Comparison of ENCODE assay signal across 14 cellular contexts in genomic region chr10:111079241-111079760, GRCh38. TPM values are rescaled to one million over a fixed set of nuclear protein-coding genes. Genes with fewer than 3 reads are reported as not detected.
A peak's percentile ranks its signal among the peaks of the same experiment; 100 is the strongest.
DNase-seq lines count a peak whose midpoint lies in the region; ATAC-seq and TF ChIP-seq lines count a peak whose summit lies in the region.
"Had no signal": no experiment of that assay in that cellular context is flagged by ENCODE, and none has a peak within 500 bp of the region (broad histone marks: within the 10 kb centered on the region; RNA-seq: fewer than 3 reads in every experiment).

No MANE protein-coding gene starts in this region.

- H3K4ac ChIP-seq in mesendoderm (ENCODE audit: low read depth, low read length), result no peak overlapping the region

- H3K4me1 ChIP-seq in GM23248 (ENCODE audit: insufficient read depth) (peaks cover 8% of the 10 kb centered on the region), endocrine pancreas (ENCODE audit: control insufficient read depth, insufficient read depth, low read length) (no peaks in the 10 kb centered on the region), ovary (ENCODE audit: insufficient read depth) (peaks cover 18% of the 10 kb centered on the region), mesendoderm (ENCODE audit: control insufficient read depth, low read depth, low read length) (no peaks in the 10 kb centered on the region)

- H2AK5ac ChIP-seq in mesendoderm (ENCODE audit: low read length), result no peak overlapping the region

- POLR2A ChIA-PET in CD4-positive, alpha-beta T cell (lab: Charles Lee), result no interaction called here

- peak overlapping the region; percentile 42 for H3K4me3 Mint-ChIP-seq in CD4-positive, alpha-beta T cell

- no peak for ATAC-seq in CD4-positive, alpha-beta T cell (ENCODE audit: poor library complexity)
- ATAC-seq in HG03439 (IDR thresholded peaks at IDR 0.05; ENCODE audit: unreplicated experiment), result no peak

- H4K20me1 ChIP-seq in GM23248 (ENCODE audit: insufficient read depth), result no peaks in the 10 kb centered on the region; the same call in 1 of the 2 replicates

- TF ChIP-seq CTCF in CD4-positive, alpha-beta T cell (IDR thresholded peaks at IDR 0.05), result no peak
- TF ChIP-seq CTCF in ovary (IDR thresholded peaks at IDR 0.05), result no peak

- H3K79me2 ChIP-seq in GM23248 (ENCODE audit: insufficient read depth) (no peaks in the 10 kb centered on the region), mesendoderm (ENCODE audit: control insufficient read depth, insufficient read depth, low read length) (no peaks in the 10 kb centered on the region)

- H3K4me1 Mint-ChIP-seq in CD4-positive, alpha-beta T cell (ENCODE audit: low read depth), result peaks cover 24% of the 10 kb centered on the region

- H3K79me1 ChIP-seq in mesendoderm (ENCODE audit: low read length), result no peaks in the 10 kb centered on the region

- intact Hi-C loops in CD4-positive, alpha-beta T cell (cut with DNase I, micrococcal nuclease), result loop anchor here in 1 of 2 experiments (10.0 kb wide), 1 partner anchor 354 kb away; no protein-coding TSS in a partner anchor
- intact Hi-C loops in ovary (cut with DNase I), result loop anchor here in 2 of 4 donors (5.0 to 10.0 kb wide), 8 partner anchors 106 to 518 kb away; no protein-coding TSS in a partner anchor

- peaks cover 55% of the 10 kb centered on the region for H3K27me3 Mint-ChIP-seq in CD4-positive, alpha-beta T cell

- WGBS in GM23248 (ENCODE audit: low coverage in 1 of 2, low lambda C conversion rate in 2 of 2, missing lambda C conversion rate in 2 of 2), 2 experiments, result 89 to 95% methylated on average over 18 to 28 of the region's 28 CpGs
- WGBS in ovary, 3 donors, result 58 to 72% (median 59%) methylated on average over 28 of the region's 28 CpGs
- no CpG with 5 or more reads among the region's 28 CpGs for WGBS in mesendoderm (ENCODE audit: extremely low coverage, insufficient coverage, low lambda C conversion rate)

- H2AFZ ChIP-seq in GM23248, result no peak overlapping the region

- H3K23ac ChIP-seq in mesendoderm (ENCODE audit: low read length), result no peak overlapping the region

- DNase-seq in CD4-positive, alpha-beta T cell, result no peak
- no peak for DNase-seq in GM23248
- DNase-seq in ovary, result peak in 4 of 5 donors; percentile 26 to 47 (median 36)
- no peak for DNase-seq in activated CD4-positive, CD25-positive, alpha-beta regulatory T cell treated with anti-CD3 and anti-CD28 coated beads, Interleukin-2, amount 50 U/mL, for 72 hours
- no peak for DNase-seq in stimulated activated CD4-positive, alpha-beta T cell treated with anti-CD3 and anti-CD28 coated beads, Interleukin-12 subunit alpha, Interleukin-12 subunit beta, amount 100 ng/mL, for 4 hours
- no peak for DNase-seq in mesendoderm
- DNase-seq: C1 segment of cervical spinal cord, dorsolateral prefrontal cortex, NCI-H1092 treated with DMSO at 0.1 percent for 48 hours, NCI-H2227 treated with DMSO at 0.1 percent for 48 hours had no signal

- H3K27me3 ChIP-seq in CD4-positive, alpha-beta T cell (ENCODE audit: control insufficient read depth, insufficient read depth, low read length), result peaks cover 40% of the 10 kb centered on the region
- H3K27me3 ChIP-seq in GM23248 (replicated peaks; ENCODE audit: insufficient read depth) (no peaks in the 10 kb centered on the region), endocrine pancreas (ENCODE audit: control insufficient read depth, insufficient read depth, low read length) (no peaks in the 10 kb centered on the region), ovary (no peaks in the 10 kb centered on the region), mesendoderm (ENCODE audit: insufficient read depth, low read length, poor library complexity) (peaks cover 7% of the 10 kb centered on the region)

- no peak overlapping the region for H3K27ac ChIP-seq in CD4-positive, alpha-beta T cell (ENCODE audit: low read depth, low read length)
- H3K27ac ChIP-seq in GM23248, result no peak overlapping the region
- H3K27ac ChIP-seq in ovary, result peak overlapping the region; percentile 4 to 67
- H3K27ac ChIP-seq in mesendoderm (ENCODE audit: low read depth, low read length), result no peak overlapping the region
- H3K27ac ChIP-seq: dorsolateral prefrontal cortex had no signal

- H3K9ac ChIP-seq in GM23248, result no peak overlapping the region
- peak overlapping the region; percentile 16 for H3K9ac ChIP-seq in endocrine pancreas (ENCODE audit: control insufficient read depth, insufficient read depth, low read length)
- no peak overlapping the region for H3K9ac ChIP-seq in mesendoderm (ENCODE audit: low read length)

- no peaks in the 10 kb centered on the region; the same call in 1 of the 2 replicates for H3K36me3 ChIP-seq in GM23248 (ENCODE audit: low read depth)
- H3K36me3 ChIP-seq in endocrine pancreas (ENCODE audit: control insufficient read depth, insufficient read depth, low read length), result no peaks in the 10 kb centered on the region
- no peaks in the 10 kb centered on the region for H3K36me3 ChIP-seq in ovary
- no peaks in the 10 kb centered on the region for H3K36me3 ChIP-seq in mesendoderm (ENCODE audit: control insufficient read depth, insufficient read depth, low read length)

- CTCF ChIA-PET in CD4-positive, alpha-beta T cell (lab: Charles Lee), result no interaction called here

- no peaks in the 10 kb centered on the region for H3K9me3 Mint-ChIP-seq in CD4-positive, alpha-beta T cell

- no peaks in the 10 kb centered on the region for H3K9me2 ChIP-seq in GM23248 (ENCODE audit: insufficient read depth)

- H3K18ac ChIP-seq in mesendoderm (ENCODE audit: low read length), result no peak overlapping the region

- H3K9me3 ChIP-seq in CD4-positive, alpha-beta T cell (ENCODE audit: control insufficient read depth, low read length), result no peaks in the 10 kb centered on the region
- H3K9me3 ChIP-seq in GM23248 (ENCODE audit: low read depth) (no peaks in the 10 kb centered on the region), endocrine pancreas (ENCODE audit: control insufficient read depth, low read length) (no peaks in the 10 kb centered on the region), ovary (no peaks in the 10 kb centered on the region)

- H2BK5ac ChIP-seq in mesendoderm (ENCODE audit: low read length), result no peak overlapping the region

- H3K56ac ChIP-seq in mesendoderm (ENCODE audit: low read length), result no peak overlapping the region

- H3K4me2 ChIP-seq in GM23248 (ENCODE audit: unreplicated experiment), result peak overlapping the region; percentile 13
- H3K4me2 ChIP-seq in mesendoderm (ENCODE audit: low read length), result no peak overlapping the region

- TF ChIP-seq EP300 in ovary (IDR thresholded peaks at IDR 0.05), result no peak

- no peaks in the 10 kb centered on the region for H3F3A ChIP-seq in GM23248 (ENCODE audit: insufficient read depth)

- H2BK15ac ChIP-seq in mesendoderm (replicated peaks; ENCODE audit: low read depth), result no peak overlapping the region

- no peak overlapping the region for H2BK120ac ChIP-seq in mesendoderm (ENCODE audit: low read depth, low read length)

- H3K4me3 ChIP-seq in GM23248 (peak overlapping the region; percentile 80), endocrine pancreas (ENCODE audit: control insufficient read depth, insufficient read depth, low read length) (no peak overlapping the region), ovary (no peak overlapping the region), mesendoderm (ENCODE audit: low read length) (no peak overlapping the region)

- in situ Hi-C loops in GM23248 (cut with MboI), result loop anchor here (10.0 kb wide), 1 partner anchor 776 kb away; no protein-coding TSS in a partner anchor

- no peak overlapping the region for H4K5ac ChIP-seq in mesendoderm (ENCODE audit: low read length)

- no peak overlapping the region for H3K27ac Mint-ChIP-seq in CD4-positive, alpha-beta T cell
- H3K27ac Mint-ChIP-seq: IgD-negative memory B cell had no signal

- H3K36me3 Mint-ChIP-seq in CD4-positive, alpha-beta T cell (ENCODE audit: low read depth), result no peaks in the 10 kb centered on the region

- H4K8ac ChIP-seq in mesendoderm (ENCODE audit: low read depth, low read length), result no peak overlapping the region

- TF ChIP-seq POLR2A in ovary (IDR thresholded peaks at IDR 0.05), result no peak

RNA-seq across cellular contexts. Expression of gene ADRA2A, which starts 2.5 kb away (rescaled TPM):
- under 1 TPM in 1 of 2 experiments, not detected in 1; 0.05 TPM for total RNA-seq in CD4-positive, alpha-beta T cell
- total RNA-seq in GM23248 (2014; rRNA removed; shearing (Covaris generic)), result 74.8 and 77.1 TPM in 2 replicates
- 18.9 and 20.2 TPM in 2 replicates for polyA plus RNA-seq in GM23248 (2016; fragmentation: Nextera tagmentation; extraction: Ambion mirVana)
- total RNA-seq in ovary, result 10 to 100 TPM; 13.7 to 55.7 (median 22.0) TPM
- polyA plus RNA-seq in ovary, result 10 to 100 TPM; 19.0 to 20.0 TPM
- polyA plus RNA-seq in mesendoderm (2013, experiment 1 of 2), result 0.73 TPM
- polyA plus RNA-seq in mesendoderm (2013, experiment 2 of 2), result 0.74 TPM
- total RNA-seq: G401 had no signal
- polyA plus RNA-seq: IgD-negative memory B cell had no signal

Comparison
In these comparisons a context has a peak if more than half of its experiments do, and no peak if none do; other contexts are left out.
1. DNase-seq: peak in ovary (4 of 5); none in CD4-positive, alpha-beta T cell (0 of 10), GM23248 (single experiment), activated CD4-positive, CD25-positive, alpha-beta regulatory T cell treated with anti-CD3 and anti-CD28 coated beads, Interleukin-2, amount 50 U/mL, for 72 hours (single experiment), stimulated activated CD4-positive, alpha-beta T cell treated with anti-CD3 and anti-CD28 coated beads, Interleukin-12 subunit alpha, Interleukin-12 subunit beta, amount 100 ng/mL, for 4 hours (single experiment) and mesendoderm (single experiment).
2. H3K27ac ChIP-seq: peak in ovary (2 of 2); none in CD4-positive, alpha-beta T cell (single experiment), GM23248 (single experiment) and mesendoderm (single experiment).
3. RNA of gene ADRA2A, which starts 2.5 kb away (total RNA-seq): 74.8 to 77.1 TPM in GM23248 and 13.7 to 55.7 TPM in ovary; 0.05 TPM in CD4-positive, alpha-beta T cell; every median in the first group is over 10 times any median in the second.